Comparison of ENCODE assay signal across 13 cellular contexts in the genomic region with DNA sequence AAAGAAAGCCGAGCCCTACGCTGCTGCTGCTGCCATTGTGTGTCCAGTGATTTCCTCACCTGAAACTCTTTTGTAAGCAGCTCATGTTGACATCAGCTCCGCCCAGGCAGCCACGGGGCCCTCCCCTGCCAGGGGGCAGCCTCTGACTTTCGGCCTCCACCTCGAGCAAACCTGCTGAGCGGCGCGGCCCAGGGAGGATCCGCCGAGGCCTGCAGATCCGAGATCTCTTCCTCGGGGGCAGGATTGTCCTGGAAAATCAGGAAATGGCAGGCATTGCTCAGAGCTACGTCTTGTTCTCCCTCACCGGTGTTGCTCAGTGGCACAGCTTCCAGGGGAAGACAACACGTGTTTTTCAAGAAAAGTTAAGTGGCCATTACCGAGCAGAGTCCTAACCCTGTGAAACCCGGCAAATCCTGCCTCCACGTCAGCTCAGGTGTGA. TPM values are rescaled to one million over a fixed set of nuclear protein-coding genes. Genes with fewer than 3 reads are reported as not detected.
DNase-seq lines count a peak whose midpoint lies in the region; ATAC-seq and TF ChIP-seq lines count a peak whose summit lies in the region.
"Had no signal": no experiment of that assay in that cellular context is flagged by ENCODE, and none has a peak within 500 bp of the region (broad histone marks: within the 10 kb centered on the region; RNA-seq: fewer than 3 reads in every experiment).

No MANE protein-coding gene starts in this region.

- TF ChIP-seq POLR2A in HCT116 (IDR thresholded peaks at IDR 0.05; ENCODE audit: borderline replicate concordance, extremely low read depth, insufficient read depth, insufficient read length) = no peak
- peak; percentile 50 for TF ChIP-seq POLR2A in prostate gland (IDR thresholded peaks at IDR 0.05)

- WGBS in prostate gland = 57% methylated on average over 19 of the region's 19 CpGs

- CTCF ChIA-PET in HCT116 (lab: Charles Lee) = interaction anchor here (1.2 to 1.5 kb wide), 3 partner anchors 10 to 38 kb away, joined by 3 read pairs; no protein-coding TSS in a partner anchor

- ATAC-seq in HCT116 (no peak), foreskin keratinocyte (peak; percentile 59), GM19324 (IDR thresholded peaks at IDR 0.05; ENCODE audit: low FRiP score, unreplicated experiment) (no peak)
- ATAC-seq: effector memory CD8-positive, alpha-beta T cell; naive thymus-derived CD8-positive, alpha-beta T cell had no signal

- H3K9me3 ChIP-seq in HCT116 (ENCODE audit: control insufficient read depth in 1 of 2, insufficient read depth in 1 of 2, low read depth in 1 of 2, low read length in 2 of 2) (no peaks in the 10 kb centered on the region), prostate gland (no peaks in the 10 kb centered on the region)
- H3K9me3 ChIP-seq: MG63 had no signal

- H3K36me3 ChIP-seq in HCT116 (ENCODE audit: control insufficient read depth in 1 of 2, insufficient read depth in 2 of 2, low read length in 2 of 2) = peaks cover 0 to 8% of the 10 kb centered on the region in 2 experiments; a peak in 1 of 4 replicates
- peaks cover 0 to 4% of the 10 kb centered on the region in 2 donors for H3K36me3 ChIP-seq in prostate gland

- H3K4me3 ChIP-seq in HCT116 (replicated peaks in 1 of 2; ENCODE audit: low read depth in 1 of 2, low read length in 2 of 2) (no peak overlapping the region), prostate gland (no peak overlapping the region)
- H3K4me3 ChIP-seq: MG63 had no signal

- H4K20me1 ChIP-seq in HCT116 (ENCODE audit: insufficient read depth) = no peaks in the 10 kb centered on the region

- H3K9ac ChIP-seq in HCT116 (ENCODE audit: low read length) = no peak overlapping the region

- no peaks in the 10 kb centered on the region for H3K9me2 ChIP-seq in HCT116 (ENCODE audit: insufficient read depth)

- intact Hi-C loops in HCT116 (cut with micrococcal nuclease) (no loop called here), prostate gland (cut with DNase I) (no loop called here)

- H3K27ac ChIP-seq in HCT116 (ENCODE audit: low read depth, low read length) (peak overlapping the region; percentile 57), foreskin keratinocyte (peak overlapping the region; percentile 100), prostate gland (peak overlapping the region; percentile 80)

- peaks cover 18 to 42% of the 10 kb centered on the region in 2 experiments for H3K4me1 ChIP-seq in HCT116 (ENCODE audit: control insufficient read depth in 1 of 2, insufficient read depth in 2 of 2, low read length in 2 of 2)
- peaks cover 26% of the 10 kb centered on the region for H3K4me1 ChIP-seq in foreskin keratinocyte
- peaks cover 17% of the 10 kb centered on the region for H3K4me1 ChIP-seq in prostate gland (replicated peaks)

- H2AFZ ChIP-seq in HCT116 (ENCODE audit: low read depth, low read length, poor library complexity, severe bottlenecking) = no peak overlapping the region

- no TSS peak for BruUV-seq in HCT116 (replicated peaks; lab: Mats Ljungman, UMichigan)

- RAD21 ChIA-PET in HCT116 (lab: Charles Lee; ENCODE audit: low non-redundant PET in 1 of 2, low total read pairs in 2 of 2, uncharacterized antibody in 2 of 2, unreplicated experiment in 2 of 2) = no interaction called here

- TF ChIP-seq CTCF in HCT116 (IDR thresholded peaks at IDR 0.05 in 2 of 3, conservative IDR thresholded peaks at IDR 0.05 in 1 of 3; ENCODE audit: borderline replicate concordance in 1 of 3, insufficient read depth in 1 of 3, low read depth in 2 of 3, low read length in 2 of 3) (no peak), foreskin keratinocyte (conservative IDR thresholded peaks at IDR 0.05) (peak; percentile 36), prostate gland (IDR thresholded peaks at IDR 0.05) (peak in 1 of 4 experiments; percentile 9)

- no peak for TF ChIP-seq RAD21 in HCT116 (IDR thresholded peaks at IDR 0.05; ENCODE audit: low read depth)

- H3K79me2 ChIP-seq in HCT116 (ENCODE audit: insufficient read depth, low read length) = peaks cover 32% of the 10 kb centered on the region; the same call in 1 of the 2 replicates

- H3K27me3 ChIP-seq in HCT116 (ENCODE audit: insufficient read depth, low read length) = no peaks in the 10 kb centered on the region
- H3K27me3 ChIP-seq in foreskin keratinocyte = no peaks in the 10 kb centered on the region
- H3K27me3 ChIP-seq in prostate gland (replicated peaks; ENCODE audit: insufficient read depth) = no peaks in the 10 kb centered on the region
- H3K27me3 ChIP-seq: MG63 had no signal

- peak overlapping the region; percentile 18; the same call in 1 of the 2 replicates for H3K4me2 ChIP-seq in HCT116 (ENCODE audit: low read length)

- POLR2A ChIA-PET in HCT116 (lab: Charles Lee) = interaction anchor here (1.0 to 1.7 kb wide), 2 partner anchors 12 to 15 kb away, joined by 3 to 4 read pairs; no protein-coding TSS in a partner anchor

- DNase-seq in HCT116 (ENCODE audit: low read depth, low spot score) = no peak
- peak; percentile 9 for DNase-seq in NCI-H526 treated with DMSO at 0.1 percent for 48 hours (lab: John Stamatoyannopoulos, UW)
- DNase-seq in foreskin keratinocyte = peak; percentile 82 to 93
- peak; percentile 82 for DNase-seq in prostate gland (ENCODE audit: low spot score)
- DNase-seq in CD1c-positive myeloid dendritic cell (ENCODE audit: extremely low spot score) = no peak
- no peak for DNase-seq in stimulated activated CD4-positive, alpha-beta T cell treated with anti-CD3 and anti-CD28 coated beads, Interleukin-4, amount 100 ng/mL, for 1 hour
- DNase-seq in EL = no peak
- DNase-seq: effector memory CD8-positive, alpha-beta T cell; HFFc6; MG63; naive thymus-derived CD8-positive, alpha-beta T cell had no signal

TF ChIP-seq in HCT116, 20 proteins besides CTCF, POLR2A, EP300 and RAD21:
- TF ChIP-seq ZNF274 (IDR thresholded peaks at IDR 0.05; ENCODE audit: low read depth, low read length) (no peak), EGR1 (IDR thresholded peaks at IDR 0.05; ENCODE audit: low read depth) (no peak), SRF (IDR thresholded peaks at IDR 0.05; ENCODE audit: low read depth) (no peak), EZH2 (IDR thresholded peaks at IDR 0.05) (no peak), CBX3 (IDR thresholded peaks at IDR 0.05; ENCODE audit: low read depth) (no peak), EZH2phosphoT487 (IDR thresholded peaks at IDR 0.05; ENCODE audit: borderline replicate concordance) (no peak), ELF1 (IDR thresholded peaks at IDR 0.05; ENCODE audit: borderline replicate concordance, low read depth) (no peak), YY1 (IDR thresholded peaks at IDR 0.05; ENCODE audit: extremely low read depth, insufficient replicate concordance, low read depth, low read length) (no peak), SP1 (IDR thresholded peaks at IDR 0.05; ENCODE audit: low read depth) (no peak), FOSL1 (IDR thresholded peaks at IDR 0.05; ENCODE audit: low read depth) (no peak), CEBPB (IDR thresholded peaks at IDR 0.05; ENCODE audit: low read depth) (no peak), POLR2AphosphoS5 (IDR thresholded peaks at IDR 0.05; ENCODE audit: low read depth, low read length) (no peak)
- TF ChIP-seq, protein P1, sequence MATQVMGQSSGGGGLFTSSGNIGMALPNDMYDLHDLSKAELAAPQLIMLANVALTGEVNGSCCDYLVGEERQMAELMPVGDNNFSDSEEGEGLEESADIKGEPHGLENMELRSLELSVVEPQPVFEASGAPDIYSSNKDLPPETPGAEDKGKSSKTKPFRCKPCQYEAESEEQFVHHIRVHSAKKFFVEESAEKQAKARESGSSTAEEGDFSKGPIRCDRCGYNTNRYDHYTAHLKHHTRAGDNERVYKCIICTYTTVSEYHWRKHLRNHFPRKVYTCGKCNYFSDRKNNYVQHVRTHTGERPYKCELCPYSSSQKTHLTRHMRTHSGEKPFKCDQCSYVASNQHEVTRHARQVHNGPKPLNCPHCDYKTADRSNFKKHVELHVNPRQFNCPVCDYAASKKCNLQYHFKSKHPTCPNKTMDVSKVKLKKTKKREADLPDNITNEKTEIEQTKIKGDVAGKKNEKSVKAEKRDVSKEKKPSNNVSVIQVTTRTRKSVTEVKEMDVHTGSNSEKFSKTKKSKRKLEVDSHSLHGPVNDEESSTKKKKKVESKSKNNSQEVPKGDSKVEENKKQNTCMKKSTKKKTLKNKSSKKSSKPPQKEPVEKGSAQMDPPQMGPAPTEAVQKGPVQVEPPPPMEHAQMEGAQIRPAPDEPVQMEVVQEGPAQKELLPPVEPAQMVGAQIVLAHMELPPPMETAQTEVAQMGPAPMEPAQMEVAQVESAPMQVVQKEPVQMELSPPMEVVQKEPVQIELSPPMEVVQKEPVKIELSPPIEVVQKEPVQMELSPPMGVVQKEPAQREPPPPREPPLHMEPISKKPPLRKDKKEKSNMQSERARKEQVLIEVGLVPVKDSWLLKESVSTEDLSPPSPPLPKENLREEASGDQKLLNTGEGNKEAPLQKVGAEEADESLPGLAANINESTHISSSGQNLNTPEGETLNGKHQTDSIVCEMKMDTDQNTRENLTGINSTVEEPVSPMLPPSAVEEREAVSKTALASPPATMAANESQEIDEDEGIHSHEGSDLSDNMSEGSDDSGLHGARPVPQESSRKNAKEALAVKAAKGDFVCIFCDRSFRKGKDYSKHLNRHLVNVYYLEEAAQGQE (IDR thresholded peaks at IDR 0.05; ENCODE audit: low read depth) = no peak
TF ChIP-seq in HCT116: peak in this region for 0.

RNA-seq across cellular contexts. Expression of gene ZNF750, which starts 35.6 kb away (rescaled TPM):
- total RNA-seq in HCT116 (2021; ENCODE audit: unreplicated experiment) = not detected
- 0.04 and 0.05 TPM in 2 replicates for polyA plus RNA-seq in HCT116 (2012)
- 0.18 and 0.27 TPM in 2 replicates for total RNA-seq in foreskin keratinocyte
- 0.12 TPM in 2 replicates for polyA plus RNA-seq in foreskin keratinocyte
- 10 to 100 TPM in 1 of 2 donors, 1 to 10 TPM in 1; 7.0 to 10.3 TPM for total RNA-seq in prostate gland
- total RNA-seq: HFFc6; naive thymus-derived CD8-positive, alpha-beta T cell; OCI-LY7 had no signal
- polyA plus RNA-seq: naive thymus-derived CD8-positive, alpha-beta T cell had no signal

Comparison
In these comparisons a context has a peak if more than half of its experiments do, and no peak if none do; other contexts are left out.
1. DNase-seq: peak in NCI-H526 treated with DMSO at 0.1 percent for 48 hours (single experiment), foreskin keratinocyte (2 of 2) and prostate gland (single experiment); none in HCT116 (single experiment), CD1c-positive myeloid dendritic cell (single experiment), stimulated activated CD4-positive, alpha-beta T cell treated with anti-CD3 and anti-CD28 coated beads, Interleukin-4, amount 100 ng/mL, for 1 hour (single experiment) and EL (single experiment).
2. Peak in every context shown above with its lines, with median percentiles within 50 percentile points of each other: H3K27ac ChIP-seq.